Comparison of ENCODE assay signal across 3 cellular contexts in genomic region chr5:62550103-62550502, GRCh38.
TF ChIP-seq lines count a peak whose summit lies in the region.

No MANE protein-coding gene starts in this region.

TF ChIP-seq in SK-N-SH treated with all-trans-retinoic acid at 6 μM for 48 hours, 23 proteins besides CTCF, POLR2A, EP300 and RAD21 (continued from another document):
- peak; percentile 62; the same call in 1 of the 2 replicates for TF ChIP-seq TCF4 (CRISPR knock-in tag; IDR thresholded peaks at IDR 0.05; ENCODE audit: borderline replicate concordance)

TF ChIP-seq in SK-N-SH, 30 proteins besides CTCF, POLR2A, EP300 and RAD21 (continued from another document):
- TF ChIP-seq NRF1 (IDR thresholded peaks at IDR 0.05; ENCODE audit: low read depth, low read length): no peak

TF ChIP-seq in IMR-90, 13 proteins besides CTCF, POLR2A, EP300 and RAD21:
- no peak for TF ChIP-seq USF2 (IDR thresholded peaks at IDR 0.05; ENCODE audit: low read depth, low read length)
- peak; percentile 42; the same call in 1 of the 2 replicates for TF ChIP-seq NFE2L2 (IDR thresholded peaks at IDR 0.05; ENCODE audit: low read depth, low read length)
- no peak for TF ChIP-seq CEBPB (IDR thresholded peaks at IDR 0.05; ENCODE audit: low read depth, low read length)
- no peak for TF ChIP-seq FOS (IDR thresholded peaks at IDR 0.05; ENCODE audit: low read depth, low read length)
- no peak for TF ChIP-seq RCOR1 (IDR thresholded peaks at IDR 0.05; ENCODE audit: insufficient replicate concordance, low read length)
